In genomic region chr11:27012254-27012921, GRCh38 we compare ENCODE assay signal across 9 cellular contexts. TPM values are rescaled to one million over a fixed set of nuclear protein-coding genes. Genes with fewer than 3 reads are reported as not detected.
DNase-seq lines count a peak whose midpoint lies in the region; ATAC-seq and TF ChIP-seq lines count a peak whose summit lies in the region.
"Had no signal": no experiment of that assay in that cellular context is flagged by ENCODE, and none has a peak within 500 bp of the region (broad histone marks: within the 10 kb centered on the region; RNA-seq: fewer than 3 reads in every experiment).

No MANE protein-coding gene starts in this region.

- ATAC-seq in naive thymus-derived CD8-positive, alpha-beta T cell, result no peak

- intact Hi-C loops in CD4-positive, alpha-beta memory T cell (cut with micrococcal nuclease), result no loop called here

- no peak overlapping the region for H3K4me3 Mint-ChIP-seq in naive thymus-derived CD8-positive, alpha-beta T cell
- no peak overlapping the region for H3K4me3 Mint-ChIP-seq in CD4-positive, alpha-beta memory T cell

- H3K4me1 ChIP-seq in SJSA1 (replicated peaks), result peaks cover 14% of the 10 kb centered on the region
- H3K4me1 ChIP-seq in CD4-positive, alpha-beta memory T cell (ENCODE audit: insufficient read depth, low read length), result no peaks in the 10 kb centered on the region

- H3K9me3 Mint-ChIP-seq in naive thymus-derived CD8-positive, alpha-beta T cell, result peaks cover 0 to 5% (median 2%) of the 10 kb centered on the region in 9 donors
- H3K9me3 Mint-ChIP-seq in CD4-positive, alpha-beta memory T cell, result peaks cover 0 to 3% (median under 1%) of the 10 kb centered on the region in 8 donors

- H3K4me3 ChIP-seq in HFF-Myc (replicated peaks; ENCODE audit: low read depth, low read length) (no peak overlapping the region), SJSA1 (no peak overlapping the region)
- H3K4me3 ChIP-seq in CD4-positive, alpha-beta memory T cell (ENCODE audit: low read length in 2 of 2), result no peak overlapping the region

- DNase-seq in HFF-Myc (ENCODE audit: extremely low read depth, low read depth) (peak; percentile 60), SJSA1 (ENCODE audit: low read depth in 1 of 2, low spot score in 2 of 2) (peak in 1 of 2 experiments; percentile 63), foreskin melanocyte (peak; percentile 70), smooth muscle cell of the brain vasculature (ENCODE audit: low read depth, low spot score) (peak; percentile 57), cerebellar cortex (ENCODE audit: low spot score) (no peak)
- no peak for DNase-seq in naive thymus-derived CD8-positive, alpha-beta T cell
- DNase-seq in CD4-positive, alpha-beta memory T cell, result no peak
- DNase-seq: activated CD4-positive, alpha-beta T cell treated with anti-CD3 and anti-CD28 coated beads, Interleukin-2, amount 50 U/mL, for 4 hours had no signal

- CTCF ChIA-PET in CD4-positive, alpha-beta memory T cell (lab: Charles Lee; ENCODE audit: partially characterized antibody), result no interaction called here

- peak overlapping the region; percentile 11; the same call in 1 of the 2 replicates for H3K27ac ChIP-seq in SJSA1
- no peak overlapping the region for H3K27ac ChIP-seq in CD4-positive, alpha-beta memory T cell (ENCODE audit: low read depth, low read length)

- H3K36me3 Mint-ChIP-seq in naive thymus-derived CD8-positive, alpha-beta T cell, result no peaks in the 10 kb centered on the region
- H3K36me3 Mint-ChIP-seq in CD4-positive, alpha-beta memory T cell, result no peaks in the 10 kb centered on the region

- H3K27ac Mint-ChIP-seq in naive thymus-derived CD8-positive, alpha-beta T cell, result no peak overlapping the region
- no peak overlapping the region for H3K27ac Mint-ChIP-seq in CD4-positive, alpha-beta memory T cell

- peaks cover 0 to 4% (median 0%) of the 10 kb centered on the region in 5 donors for H3K27me3 Mint-ChIP-seq in naive thymus-derived CD8-positive, alpha-beta T cell
- no peaks in the 10 kb centered on the region for H3K27me3 Mint-ChIP-seq in CD4-positive, alpha-beta memory T cell

- no peaks in the 10 kb centered on the region for H3K27me3 ChIP-seq in SJSA1 (replicated peaks)
- no peaks in the 10 kb centered on the region for H3K27me3 ChIP-seq in CD4-positive, alpha-beta memory T cell (ENCODE audit: insufficient read depth, low read length)

- POLR2A ChIA-PET in naive thymus-derived CD8-positive, alpha-beta T cell (lab: Charles Lee), result no interaction called here
- POLR2A ChIA-PET in CD4-positive, alpha-beta memory T cell (lab: Charles Lee; ENCODE audit: partially characterized antibody), result no interaction called here

- no peak for TF ChIP-seq CTCF in HFF-Myc (IDR thresholded peaks at IDR 0.05; ENCODE audit: low read depth, low read length, missing control alignments)

- no peaks in the 10 kb centered on the region for H3K9me3 ChIP-seq in SJSA1 (replicated peaks)
- H3K9me3 ChIP-seq in CD4-positive, alpha-beta memory T cell (ENCODE audit: control insufficient read depth in 1 of 2, low read length in 2 of 2), result no peaks in the 10 kb centered on the region

- peaks cover 0 to 1% (median 0%) of the 10 kb centered on the region in 4 donors for H3K4me1 Mint-ChIP-seq in naive thymus-derived CD8-positive, alpha-beta T cell
- H3K4me1 Mint-ChIP-seq in CD4-positive, alpha-beta memory T cell, result no peaks in the 10 kb centered on the region

- no peaks in the 10 kb centered on the region for H3K36me3 ChIP-seq in SJSA1
- no peaks in the 10 kb centered on the region for H3K36me3 ChIP-seq in CD4-positive, alpha-beta memory T cell (ENCODE audit: insufficient read depth, low read length)

RNA-seq across cellular contexts. Expression of gene FIBIN, which starts 18.5 kb away (rescaled TPM):
- total RNA-seq in SJSA1 (2014; rRNA removed; shearing (Covaris generic)), result 2.6 and 4.9 TPM in 2 replicates
- total RNA-seq in naive thymus-derived CD8-positive, alpha-beta T cell, result not detected
- not detected for polyA plus RNA-seq in naive thymus-derived CD8-positive, alpha-beta T cell
- not detected for total RNA-seq in CD4-positive, alpha-beta memory T cell
- polyA plus RNA-seq in CD4-positive, alpha-beta memory T cell, result not detected
- total RNA-seq: dermis microvascular lymphatic vessel endothelial cell had no signal

RNA-seq across cellular contexts. Expression of gene BBOX1, which starts 28.2 kb away (rescaled TPM):
- not detected in 2 replicates for total RNA-seq in SJSA1 (2014; rRNA removed; shearing (Covaris generic))
- not detected for total RNA-seq in naive thymus-derived CD8-positive, alpha-beta T cell
- polyA plus RNA-seq in naive thymus-derived CD8-positive, alpha-beta T cell, result under 1 TPM in 1 of 3 donors, not detected in 2; 0.12 TPM
- not detected for total RNA-seq in CD4-positive, alpha-beta memory T cell
- not detected for polyA plus RNA-seq in CD4-positive, alpha-beta memory T cell
- total RNA-seq: dermis microvascular lymphatic vessel endothelial cell had no signal

Comparison
In these comparisons a context has a peak if more than half of its experiments do, and no peak if none do; other contexts are left out.
1. DNase-seq: peak in HFF-Myc (single experiment), foreskin melanocyte (single experiment) and smooth muscle cell of the brain vasculature (single experiment); none in cerebellar cortex (single experiment), naive thymus-derived CD8-positive, alpha-beta T cell (0 of 10) and CD4-positive, alpha-beta memory T cell (0 of 5).